Comparison of ENCODE assay signal across 8 cellular contexts in the genomic region with DNA sequence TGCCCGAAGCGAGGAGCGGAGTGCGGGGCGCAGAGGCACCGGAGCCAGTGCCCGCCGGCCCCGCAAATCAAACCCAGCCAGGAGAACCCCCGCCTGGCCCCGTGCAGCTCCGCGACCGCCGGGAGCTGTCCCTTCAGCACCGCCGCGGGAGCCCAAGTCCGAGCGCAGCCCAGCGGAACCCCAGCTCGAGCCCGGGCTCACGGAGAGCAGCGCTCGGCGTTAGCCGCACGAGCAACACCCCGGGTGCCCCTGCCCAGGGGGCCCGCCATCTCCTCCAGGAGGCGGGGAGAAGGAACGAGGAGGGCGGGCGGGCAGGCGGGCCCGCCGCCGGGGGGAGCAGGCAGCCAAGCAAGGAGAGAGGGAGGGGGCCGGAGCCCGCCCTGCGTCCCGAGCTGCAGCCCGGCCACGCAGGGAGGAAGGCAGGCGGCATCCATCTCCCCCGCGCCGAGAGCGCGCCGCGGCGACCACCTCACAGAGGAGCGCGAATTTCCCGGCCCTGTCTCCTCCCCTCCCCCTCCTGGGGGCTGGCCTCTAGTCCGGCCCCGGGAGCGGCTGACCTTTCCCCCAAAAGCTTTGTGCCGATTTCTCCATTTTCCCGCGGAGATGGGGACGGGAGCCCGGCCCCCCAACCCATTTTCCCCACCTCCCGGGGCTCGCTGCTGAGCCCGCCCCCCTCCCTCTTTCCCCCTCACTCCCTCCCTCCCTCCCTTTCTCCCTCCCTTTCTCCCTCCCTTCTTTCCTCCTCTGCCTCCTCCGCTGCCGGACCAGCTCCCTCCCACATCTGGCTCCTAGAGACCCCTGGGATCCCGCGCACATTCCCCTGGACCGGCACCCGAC. TPM values are rescaled to one million over a fixed set of nuclear protein-coding genes. Genes with fewer than 3 reads are reported as not detected.
DNase-seq lines count a peak whose midpoint lies in the region; ATAC-seq and TF ChIP-seq lines count a peak whose summit lies in the region.

No MANE protein-coding gene starts in this region.

- H3K9me3 ChIP-seq in mucosa of descending colon (no peaks in the 10 kb centered on the region), subcutaneous abdominal adipose tissue (ENCODE audit: control insufficient read depth in 5 of 5, low read length in 5 of 5) (peaks cover 0 to 3% (median 0%) of the 10 kb centered on the region in 5 donors)

- no peak overlapping the region for H3K4me3 ChIP-seq in GM12865 (ENCODE audit: low read depth, low read length)
- peak overlapping the region; percentile 29; the same call in 1 of the 2 replicates for H3K4me3 ChIP-seq in WI38 (ENCODE audit: low read depth, low read length)
- H3K4me3 ChIP-seq in mucosa of descending colon: no peak overlapping the region
- peak overlapping the region in 4 of 5 donors; percentile 11 to 58 (median 32) for H3K4me3 ChIP-seq in subcutaneous abdominal adipose tissue (ENCODE audit: low read depth in 1 of 5, low read length in 5 of 5)

- no peak for TF ChIP-seq CTCF in GM12865 (IDR thresholded peaks at IDR 0.05; ENCODE audit: insufficient read depth, low read depth, low read length, missing control alignments)
- TF ChIP-seq CTCF in WI38 (IDR thresholded peaks at IDR 0.05; ENCODE audit: low read depth, low read length): no peak
- no peak for TF ChIP-seq CTCF in mucosa of descending colon (IDR thresholded peaks at IDR 0.05)

- H3K27ac ChIP-seq in subcutaneous abdominal adipose tissue (ENCODE audit: low read depth, low read length): no peak overlapping the region

- ATAC-seq in esophagus mucosa (peak; percentile 55), mucosa of descending colon (peak; percentile 72), GM19395 (IDR thresholded peaks at IDR 0.05; ENCODE audit: unreplicated experiment) (no peak), GM19328 (IDR thresholded peaks at IDR 0.05; ENCODE audit: unreplicated experiment) (no peak)

- H3K9ac ChIP-seq in subcutaneous abdominal adipose tissue (ENCODE audit: low read length in 5 of 5): no peak overlapping the region

- no peaks in the 10 kb centered on the region for H3K36me3 ChIP-seq in mucosa of descending colon (ENCODE audit: low read depth)
- no peaks in the 10 kb centered on the region for H3K36me3 ChIP-seq in subcutaneous abdominal adipose tissue (ENCODE audit: control insufficient read depth in 5 of 5, insufficient read depth in 5 of 5, low read length in 5 of 5)

- intact Hi-C loops in mucosa of descending colon (cut with DNase I, micrococcal nuclease): loop anchor here in 1 of 2 donors (5.0 kb wide), 1 partner anchor 242 kb away; no protein-coding TSS in a partner anchor

- DNase-seq in GM12865 (ENCODE audit: low read depth): peak; percentile 55
- peak; percentile 79 for DNase-seq in HuH-7 (ENCODE audit: low spot score)
- DNase-seq in mucosa of descending colon: peak in 2 of 3 donors; percentile 58 to 71

- H3K27me3 ChIP-seq in subcutaneous abdominal adipose tissue (ENCODE audit: control insufficient read depth in 5 of 5, insufficient read depth in 4 of 5, low read length in 5 of 5): peaks cover 35 to 72% (median 60%) of the 10 kb centered on the region in 5 donors

- peaks cover 8% of the 10 kb centered on the region for H3K4me1 ChIP-seq in mucosa of descending colon (ENCODE audit: low read depth)
- peaks cover 1 to 20% (median 11%) of the 10 kb centered on the region in 5 donors for H3K4me1 ChIP-seq in subcutaneous abdominal adipose tissue (ENCODE audit: control insufficient read depth in 5 of 5, insufficient read depth in 5 of 5, low read length in 5 of 5)

RNA-seq across cellular contexts. Expression of a gene that starts 0.6 kb away (rescaled TPM):
- not detected for total RNA-seq in esophagus mucosa
- total RNA-seq in mucosa of descending colon: under 1 TPM; 0.29 to 0.66 (median 0.34) TPM

RNA-seq across cellular contexts. Expression of a gene that starts 15.8 kb away (rescaled TPM):
- total RNA-seq in esophagus mucosa: not detected
- total RNA-seq in mucosa of descending colon: not detected

Comparison
In these comparisons a context has a peak if more than half of its experiments do, and no peak if none do; other contexts are left out.
1. H3K4me3 ChIP-seq: peak in WI38 (single experiment) and subcutaneous abdominal adipose tissue (4 of 5); none in GM12865 (single experiment) and mucosa of descending colon (single experiment).
2. ATAC-seq: peak in esophagus mucosa (single experiment) and mucosa of descending colon (single experiment); none in GM19395 (single experiment) and GM19328 (single experiment).
3. Peak in every context shown above with its lines, with median percentiles within 50 percentile points of each other: DNase-seq.